ENCODE assay signal across 9 cellular contexts in genomic region chr10:127977368-127978009, GRCh38.
DNase-seq lines count a peak whose midpoint lies in the region; FAIRE-seq and TF ChIP-seq lines count a peak whose summit lies in the region.
"Had no signal": no experiment of that assay in that cellular context is flagged by ENCODE, and none has a peak within 500 bp of the region (broad histone marks: within the 10 kb centered on the region; RNA-seq: fewer than 3 reads in every experiment).

No MANE protein-coding gene starts in this region.

- H3K9me3 ChIP-seq in astrocyte (ENCODE audit: insufficient read depth, low read depth, low read length), result no peaks in the 10 kb centered on the region
- H3K9me3 ChIP-seq in hepatocyte (ENCODE audit: low read depth), result no peaks in the 10 kb centered on the region

- H3K27me3 ChIP-seq in astrocyte (ENCODE audit: insufficient read depth, low read length), result no peaks in the 10 kb centered on the region
- H3K27me3 ChIP-seq in hepatocyte, result no peaks in the 10 kb centered on the region

- in situ Hi-C loops in G401 (cut with HindIII; ENCODE audit: low sequenced_read_pairs), result no loop called here

- H3K36me3 ChIP-seq in astrocyte (ENCODE audit: insufficient read depth, low read length) (no peaks in the 10 kb centered on the region), hepatocyte (replicated peaks; ENCODE audit: insufficient read depth, low read depth) (no peaks in the 10 kb centered on the region)

- 71% methylated on average over 12 of the region's 12 CpGs for WGBS in hepatocyte (ENCODE audit: low lambda C conversion rate, missing lambda C conversion rate)

- DNase-seq in HTR-8/SVneo (ENCODE audit: insufficient read length, low spot score), result peak; percentile 63
- peak; percentile 84 for DNase-seq in astrocyte (ENCODE audit: low read depth)
- DNase-seq in iris pigment epithelial cell (ENCODE audit: low read depth), result peak; percentile 86
- no peak for DNase-seq in G401 (ENCODE audit: low spot score)
- no peak for DNase-seq in cerebellar cortex (ENCODE audit: low spot score)
- no peak for DNase-seq in hepatocyte (ENCODE audit: low spot score)
- DNase-seq in ecto neural progenitor cell (ENCODE audit: low spot score), result no peak

- H3K27ac ChIP-seq in astrocyte (ENCODE audit: low read depth, low read length) (peak overlapping the region; percentile 75), skin epidermis (peak overlapping the region in 17 of 21 experiments; percentile 17 to 78 (median 51)), hepatocyte (no peak overlapping the region)
- H3K27ac ChIP-seq: SK-N-MC had no signal

- H3K4me1 Mint-ChIP-seq in astrocyte (ENCODE audit: low read depth, unreplicated experiment), result peaks cover 41% of the 10 kb centered on the region

- H2AFZ ChIP-seq in astrocyte (ENCODE audit: low read depth, low read length), result peak overlapping the region; percentile 15
- H2AFZ ChIP-seq in hepatocyte, result no peak overlapping the region

- H3K4me3 ChIP-seq in astrocyte (ENCODE audit: insufficient read depth, low read depth, low read length) (peak overlapping the region; percentile 15), skin epidermis (peak overlapping the region in 1 of 7 experiments; percentile 8), hepatocyte (no peak overlapping the region)
- H3K4me3 ChIP-seq: SK-N-MC had no signal

- H3K27me3 Mint-ChIP-seq in astrocyte (ENCODE audit: low read depth, unreplicated experiment), result no peaks in the 10 kb centered on the region

- peak overlapping the region; percentile 68 for H3K9ac ChIP-seq in astrocyte (ENCODE audit: low read length)

- H3K36me3 Mint-ChIP-seq in astrocyte (ENCODE audit: low read depth, unreplicated experiment), result peaks cover 1% of the 10 kb centered on the region

- no peak for FAIRE-seq in HTR-8/SVneo (lab: Jason Lieb, UNC)
- FAIRE-seq in astrocyte (lab: Jason Lieb, UNC), result no peak

- peaks cover 2% of the 10 kb centered on the region for H3K79me2 ChIP-seq in astrocyte (ENCODE audit: insufficient read depth, low read length)
- H3K79me2 ChIP-seq in hepatocyte, result no peaks in the 10 kb centered on the region

- H3K27ac Mint-ChIP-seq in astrocyte (ENCODE audit: unreplicated experiment), result peak overlapping the region; percentile 90

- H4K20me1 ChIP-seq in astrocyte (ENCODE audit: insufficient read depth, low read length) (no peaks in the 10 kb centered on the region), hepatocyte (ENCODE audit: insufficient read depth, poor library complexity, severe bottlenecking) (no peaks in the 10 kb centered on the region)

- H3K4me1 ChIP-seq in astrocyte (ENCODE audit: insufficient read depth, low read length) (peaks cover 27% of the 10 kb centered on the region), hepatocyte (ENCODE audit: insufficient read depth) (no peaks in the 10 kb centered on the region)

- TF ChIP-seq CTCF in astrocyte (IDR thresholded peaks at IDR 0.05; ENCODE audit: insufficient read depth, low read depth, low read length) (no peak), hepatocyte (IDR thresholded peaks at IDR 0.05; ENCODE audit: poor library complexity) (no peak)

- no peaks in the 10 kb centered on the region for H3K9me2 ChIP-seq in hepatocyte (replicated peaks; ENCODE audit: insufficient read depth)

- H3K4me2 ChIP-seq in astrocyte (ENCODE audit: low read length) (peak overlapping the region; percentile 78), hepatocyte (no peak overlapping the region)

- peak overlapping the region; percentile 45 for H3K4me3 Mint-ChIP-seq in astrocyte (ENCODE audit: unreplicated experiment)

- peaks cover 8% of the 10 kb centered on the region for H3K9me3 Mint-ChIP-seq in astrocyte (ENCODE audit: unreplicated experiment)

Comparison
In these comparisons a context has a peak if more than half of its experiments do, and no peak if none do; other contexts are left out.
1. DNase-seq: peak in HTR-8/SVneo (single experiment), astrocyte (single experiment) and iris pigment epithelial cell (single experiment); none in G401 (single experiment), cerebellar cortex (single experiment), hepatocyte (single experiment) and ecto neural progenitor cell (single experiment).